1 cellular context compared by ENCODE assay signal in genomic region chr1:201320168-201320842, GRCh38.
TF ChIP-seq lines count a peak whose summit lies in the region.

No MANE protein-coding gene starts in this region.

TF ChIP-seq in SK-N-SH, 30 proteins besides CTCF, POLR2A, EP300 and RAD21 (continued from another document):
- no peak for TF ChIP-seq REST (IDR thresholded peaks at IDR 0.05; ENCODE audit: low read depth, low read length)
- TF ChIP-seq, protein P1, sequence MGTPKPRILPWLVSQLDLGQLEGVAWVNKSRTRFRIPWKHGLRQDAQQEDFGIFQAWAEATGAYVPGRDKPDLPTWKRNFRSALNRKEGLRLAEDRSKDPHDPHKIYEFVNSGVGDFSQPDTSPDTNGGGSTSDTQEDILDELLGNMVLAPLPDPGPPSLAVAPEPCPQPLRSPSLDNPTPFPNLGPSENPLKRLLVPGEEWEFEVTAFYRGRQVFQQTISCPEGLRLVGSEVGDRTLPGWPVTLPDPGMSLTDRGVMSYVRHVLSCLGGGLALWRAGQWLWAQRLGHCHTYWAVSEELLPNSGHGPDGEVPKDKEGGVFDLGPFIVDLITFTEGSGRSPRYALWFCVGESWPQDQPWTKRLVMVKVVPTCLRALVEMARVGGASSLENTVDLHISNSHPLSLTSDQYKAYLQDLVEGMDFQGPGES (IDR thresholded peaks at IDR 0.05; ENCODE audit: low read depth, low read length) = no peak
